Comparison of ENCODE assay signal across 8 cellular contexts in genomic region chr19:51887522-51888498, GRCh38. TPM values are rescaled to one million over a fixed set of nuclear protein-coding genes. Genes with fewer than 3 reads are reported as not detected.
DNase-seq lines count a peak whose midpoint lies in the region; ATAC-seq and TF ChIP-seq lines count a peak whose summit lies in the region.

ZNF577 (minus strand) TSS chr19:51887951; CDS start chr19:51880382, 7,569 bp downstream.

- DNase-seq in 8988T (peak; percentile 40), HS-5 (ENCODE audit: low read depth) (peak; percentile 64), dedifferentiated amniotic fluid mesenchymal stem cell (ENCODE audit: extremely low spot score) (peak; percentile 82), kidney epithelial cell (ENCODE audit: low read depth) (peak; percentile 55), smooth muscle cell of the brain vasculature (ENCODE audit: low read depth, low spot score) (peak; percentile 84), DMS 273 treated with DMSO at 0.1 percent for 48 hours (lab: John Stamatoyannopoulos, UW) (no peak)
- peak; percentile 85 for DNase-seq in activated CD4-positive, alpha-beta T cell treated with anti-CD3 and anti-CD28 coated beads, Interleukin-2, amount 10 ng/mL, durations not matched to agents 7 days and 5 days

- POLR2A ChIA-PET in activated CD4-positive, alpha-beta T cell treated with anti-CD3 and anti-CD28 coated beads, Interleukin-2, amount 10 ng/mL, durations not matched to agents 7 days and 5 days (lab: Charles Lee) = no interaction called here

- CTCF ChIA-PET in activated CD4-positive, alpha-beta T cell treated with anti-CD3 and anti-CD28 coated beads, Interleukin-2, amount 10 ng/mL, durations not matched to agents 7 days and 5 days (lab: Charles Lee) = no interaction called here

- H3K36me3 Mint-ChIP-seq in activated CD4-positive, alpha-beta T cell treated with anti-CD3 and anti-CD28 coated beads, Interleukin-2, amount 10 ng/mL, durations not matched to agents 7 days and 5 days (ENCODE audit: low read depth) = peaks cover 73% of the 10 kb centered on the region

- no peaks in the 10 kb centered on the region for H3K27me3 ChIP-seq in kidney epithelial cell (ENCODE audit: control insufficient read depth, insufficient read depth, low read length)

- no peak for TF ChIP-seq CTCF in kidney epithelial cell (IDR thresholded peaks at IDR 0.05; ENCODE audit: insufficient read depth, low read length, poor library complexity, severe bottlenecking)

- H3K9me3 Mint-ChIP-seq in activated CD4-positive, alpha-beta T cell treated with anti-CD3 and anti-CD28 coated beads, Interleukin-2, amount 10 ng/mL, durations not matched to agents 7 days and 5 days = peaks cover 66% of the 10 kb centered on the region

- H3K36me3 ChIP-seq in kidney epithelial cell (ENCODE audit: control insufficient read depth, insufficient read depth, low read length) = peaks cover 4% of the 10 kb centered on the region

- peak within 1 kb of the TSS; percentile 93 for H3K27ac Mint-ChIP-seq in activated CD4-positive, alpha-beta T cell treated with anti-CD3 and anti-CD28 coated beads, Interleukin-2, amount 10 ng/mL, durations not matched to agents 7 days and 5 days

- H3K4me1 Mint-ChIP-seq in activated CD4-positive, alpha-beta T cell treated with anti-CD3 and anti-CD28 coated beads, Interleukin-2, amount 10 ng/mL, durations not matched to agents 7 days and 5 days = peaks cover 17% of the 10 kb centered on the region

- no peaks in the 10 kb centered on the region for H3K27me3 Mint-ChIP-seq in activated CD4-positive, alpha-beta T cell treated with anti-CD3 and anti-CD28 coated beads, Interleukin-2, amount 10 ng/mL, durations not matched to agents 7 days and 5 days

- peak within 1 kb of the TSS; percentile 70 for H3K4me3 ChIP-seq in kidney epithelial cell (ENCODE audit: low read depth, low read length)

- no peak for ATAC-seq in HG03108 (IDR thresholded peaks at IDR 0.05; ENCODE audit: unreplicated experiment)

- H3K4me3 Mint-ChIP-seq in activated CD4-positive, alpha-beta T cell treated with anti-CD3 and anti-CD28 coated beads, Interleukin-2, amount 10 ng/mL, durations not matched to agents 7 days and 5 days = peak within 1 kb of the TSS; percentile 88

RNA-seq across cellular contexts. Expression of gene ZNF577, which starts in this region (rescaled TPM):
- total RNA-seq in activated CD4-positive, alpha-beta T cell treated with anti-CD3 and anti-CD28 coated beads, Interleukin-2, amount 10 ng/mL, durations not matched to agents 7 days and 5 days = 1 to 10 TPM; 7.5 to 8.9 TPM
- total RNA-seq in kidney epithelial cell = 4.0 and 10.2 TPM in 2 replicates
